Comparison of ENCODE assay signal across 7 cellular contexts in the genomic region with DNA sequence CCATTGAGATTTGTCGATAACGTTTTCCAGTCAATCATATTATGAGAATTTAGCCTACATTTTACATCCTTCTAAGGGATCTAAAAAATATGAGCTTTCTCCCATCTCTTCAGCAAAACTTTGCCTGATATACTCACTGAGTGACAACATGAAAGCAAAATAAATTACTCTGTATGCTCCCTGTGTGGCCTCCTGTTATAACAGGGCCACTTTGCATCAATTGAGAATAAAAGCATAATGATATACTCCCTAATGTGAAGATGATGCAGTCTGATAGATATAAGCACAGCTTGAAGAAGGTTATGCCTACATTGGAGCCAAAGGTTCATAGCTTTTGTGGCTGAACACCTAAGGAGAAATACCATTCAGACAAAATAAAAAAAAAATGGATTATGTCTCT.
"Had no signal": no experiment of that assay in that cellular context is flagged by ENCODE, and none has a peak within 500 bp of the region (broad histone marks: within the 10 kb centered on the region; RNA-seq: fewer than 3 reads in every experiment).

No MANE protein-coding gene starts in this region.

- FAIRE-seq: HepG2, HTR-8/SVneo, K562 had no signal

- H3K4me3 ChIP-seq: K562 had no signal

- H3K27ac ChIP-seq: HL-60 had no signal

- DNase-seq: IMR-90, KBM-7, KG1 had no signal
